ENCODE assay signal across 8 cellular contexts in genomic region chr11:8262552-8263108, GRCh38. TPM values are rescaled to one million over a fixed set of nuclear protein-coding genes. Genes with fewer than 3 reads are reported as not detected.
A peak's percentile ranks its signal among the peaks of the same experiment; 100 is the strongest.
DNase-seq lines count a peak whose midpoint lies in the region; ATAC-seq and TF ChIP-seq lines count a peak whose summit lies in the region.

No MANE protein-coding gene starts in this region.

- peak; percentile 35 for DNase-seq in GM06990 (ENCODE audit: extremely low read depth, insufficient read length)
- DNase-seq in activated T-cell treated with anti-CD3 and anti-CD28 coated beads, Interleukin-2, amount 50 U/mL, for 1 hour, result peak; percentile 28
- DNase-seq in foreskin melanocyte, result peak; percentile 14
- peak; percentile 92 for DNase-seq in neural progenitor cell (ENCODE audit: low spot score)
- DNase-seq in central memory CD4-positive, alpha-beta T cell, result no peak
- DNase-seq in DMS153 treated with DMSO at 0.1 percent for 48 hours (lab: John Stamatoyannopoulos, UW; ENCODE audit: unreplicated experiment), result no peak

- no peaks in the 10 kb centered on the region for H3K9me3 ChIP-seq in neural progenitor cell (ENCODE audit: low read depth)

- peaks cover 20% of the 10 kb centered on the region for H3F3A ChIP-seq in neural progenitor cell (ENCODE audit: low read depth)

- H3K9me3 Mint-ChIP-seq in IgD-negative memory B cell, result no peaks in the 10 kb centered on the region
- H3K9me3 Mint-ChIP-seq in neural progenitor cell, result no peaks in the 10 kb centered on the region

- H3K27ac ChIP-seq in neural progenitor cell, result no peak overlapping the region

- H3K4me1 ChIP-seq in neural progenitor cell, result peaks cover 42% of the 10 kb centered on the region

- H3K27me3 Mint-ChIP-seq in IgD-negative memory B cell (peaks cover 60% of the 10 kb centered on the region), neural progenitor cell (ENCODE audit: insufficient read depth, low read depth) (peaks cover 42% of the 10 kb centered on the region)

- H3K9ac ChIP-seq in neural progenitor cell, result no peak overlapping the region

- TF ChIP-seq CTCF in GM06990 (IDR thresholded peaks at IDR 0.05; ENCODE audit: insufficient read depth, low read length, poor library complexity, severe bottlenecking) (no peak), neural progenitor cell (IDR thresholded peaks at IDR 0.05) (no peak)

- H3K27ac Mint-ChIP-seq in IgD-negative memory B cell, result no peak overlapping the region
- no peak overlapping the region for H3K27ac Mint-ChIP-seq in neural progenitor cell

- no peaks in the 10 kb centered on the region for H4K20me1 ChIP-seq in neural progenitor cell (ENCODE audit: low read depth)

- H3K36me3 ChIP-seq in GM06990 (ENCODE audit: control insufficient read depth, insufficient read depth, low read length), result no peaks in the 10 kb centered on the region
- no peaks in the 10 kb centered on the region for H3K36me3 ChIP-seq in neural progenitor cell

- peak overlapping the region; percentile 93 for H3K4me2 ChIP-seq in neural progenitor cell

- peak overlapping the region; percentile 47 to 83 (median 81) for H3K4me3 Mint-ChIP-seq in IgD-negative memory B cell
- H3K4me3 Mint-ChIP-seq in neural progenitor cell, result peak overlapping the region; percentile 81

- peak overlapping the region; percentile 61 for H2AFZ ChIP-seq in neural progenitor cell (replicated peaks)

- peaks cover 7 to 8% (median 7%) of the 10 kb centered on the region in 3 donors for H3K4me1 Mint-ChIP-seq in IgD-negative memory B cell
- peaks cover 43% of the 10 kb centered on the region for H3K4me1 Mint-ChIP-seq in neural progenitor cell

- H3K4me3 ChIP-seq in GM06990 (replicated peaks; ENCODE audit: low read depth, low read length), result peak overlapping the region; percentile 37
- H3K4me3 ChIP-seq in neural progenitor cell, result peak overlapping the region; percentile 60

- no peak for ATAC-seq in HG03039 (IDR thresholded peaks at IDR 0.05; ENCODE audit: unreplicated experiment)

- H3K27me3 ChIP-seq in GM06990 (replicated peaks; ENCODE audit: control insufficient read depth, insufficient read depth, low read length), result peaks cover 4% of the 10 kb centered on the region
- H3K27me3 ChIP-seq in neural progenitor cell, result peaks cover 57% of the 10 kb centered on the region

- no peaks in the 10 kb centered on the region for H3K36me3 Mint-ChIP-seq in IgD-negative memory B cell
- H3K36me3 Mint-ChIP-seq in neural progenitor cell, result no peaks in the 10 kb centered on the region

- H3K79me2 ChIP-seq in neural progenitor cell (ENCODE audit: low read depth), result peaks cover 66% of the 10 kb centered on the region

RNA-seq across cellular contexts. Expression of gene LMO1, which starts 1.0 kb away (rescaled TPM):
- not detected for polyA plus RNA-seq in IgD-negative memory B cell
- total RNA-seq in neural progenitor cell (ENCODE audit: low replicate concordance), result 2.9 and 6.2 TPM in 2 replicates

Comparison
In these comparisons a context has a peak if more than half of its experiments do, and no peak if none do; other contexts are left out.
1. DNase-seq: peak in GM06990 (single experiment), activated T-cell treated with anti-CD3 and anti-CD28 coated beads, Interleukin-2, amount 50 U/mL, for 1 hour (single experiment), foreskin melanocyte (single experiment) and neural progenitor cell (single experiment); none in central memory CD4-positive, alpha-beta T cell (single experiment) and DMS153 treated with DMSO at 0.1 percent for 48 hours (single experiment).